In genomic region chr1:32963746-32964460, GRCh38 we compare ENCODE assay signal across 1 cellular context.
TF ChIP-seq lines count a peak whose summit lies in the region.

No MANE protein-coding gene starts in this region.

TF ChIP-seq in H1, 55 proteins besides CTCF, POLR2A, EP300 and RAD21 (continued from another document):
- TF ChIP-seq, protein P1, sequence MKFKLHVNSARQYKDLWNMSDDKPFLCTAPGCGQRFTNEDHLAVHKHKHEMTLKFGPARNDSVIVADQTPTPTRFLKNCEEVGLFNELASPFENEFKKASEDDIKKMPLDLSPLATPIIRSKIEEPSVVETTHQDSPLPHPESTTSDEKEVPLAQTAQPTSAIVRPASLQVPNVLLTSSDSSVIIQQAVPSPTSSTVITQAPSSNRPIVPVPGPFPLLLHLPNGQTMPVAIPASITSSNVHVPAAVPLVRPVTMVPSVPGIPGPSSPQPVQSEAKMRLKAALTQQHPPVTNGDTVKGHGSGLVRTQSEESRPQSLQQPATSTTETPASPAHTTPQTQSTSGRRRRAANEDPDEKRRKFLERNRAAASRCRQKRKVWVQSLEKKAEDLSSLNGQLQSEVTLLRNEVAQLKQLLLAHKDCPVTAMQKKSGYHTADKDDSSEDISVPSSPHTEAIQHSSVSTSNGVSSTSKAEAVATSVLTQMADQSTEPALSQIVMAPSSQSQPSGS (IDR thresholded peaks at IDR 0.05; ENCODE audit: low read length): no peak
- TF ChIP-seq KDM4A (IDR thresholded peaks at IDR 0.05; ENCODE audit: low read depth, low read length, severe bottlenecking): peak; percentile 58
- no peak for TF ChIP-seq SP1 (IDR thresholded peaks at IDR 0.05; ENCODE audit: low read depth, low read length)
- 0 out of 2 replicates have a peak, but pooled peaks have one; percentile 4 for TF ChIP-seq RBBP5 (IDR thresholded peaks at IDR 0.05; ENCODE audit: borderline replicate concordance, low read depth, low read length)
- peak; percentile 36 for TF ChIP-seq SAP30 (IDR thresholded peaks at IDR 0.05; ENCODE audit: insufficient read depth, insufficient replicate concordance, low read length)
- TF ChIP-seq CHD2 (IDR thresholded peaks at IDR 0.05; ENCODE audit: low read length): no peak
- 0 out of 2 replicates have a peak, but pooled peaks have one; percentile 56 for TF ChIP-seq POLR2AphosphoS5 (IDR thresholded peaks at IDR 0.05; ENCODE audit: low read depth, low read length)
- no peak for TF ChIP-seq TBP (IDR thresholded peaks at IDR 0.05; ENCODE audit: low read depth, low read length)
TF ChIP-seq in H1: peak in this region for 5.
